ENCODE assay signal across 8 cellular contexts in genomic region chr10:119489572-119490326, GRCh38. TPM values are rescaled to one million over a fixed set of nuclear protein-coding genes. Genes with fewer than 3 reads are reported as not detected.
DNase-seq lines count a peak whose midpoint lies in the region; ATAC-seq and TF ChIP-seq lines count a peak whose summit lies in the region.

No MANE protein-coding gene starts in this region.

- H3K27ac ChIP-seq in C4-2B, result no peak overlapping the region
- peak overlapping the region in 12 of 21 experiments; percentile 23 to 77 (median 50) for H3K27ac ChIP-seq in skin epidermis

- H3K4me3 ChIP-seq in skin epidermis, result peak overlapping the region in 3 of 7 experiments; percentile 8 to 21 (median 12)

- intact Hi-C loops in left ventricle myocardium superior (cut with micrococcal nuclease), result loop anchor here (5.0 kb wide), 1 partner anchor 287 kb away; no protein-coding TSS in a partner anchor
- intact Hi-C loops in posterior vena cava (cut with DNase I), result no loop called here

- DNase-seq in RKO (ENCODE audit: low spot score) (peak; percentile 37), left ventricle myocardium superior (peak; percentile 65), posterior vena cava (ENCODE audit: low spot score) (no peak)
- peak in 3 of 4 experiments; percentile 25 to 57 (median 40) for DNase-seq in activated naive CD4-positive, alpha-beta T cell (lab: John Stamatoyannopoulos, UW)

- peak; percentile 94 for TF ChIP-seq CTCF in C4-2B (conservative IDR thresholded peaks at IDR 0.05)

- peak; percentile 63 for ATAC-seq in GM18873 (IDR thresholded peaks at IDR 0.05; ENCODE audit: low FRiP score, unreplicated experiment)
- ATAC-seq in HG03097 (IDR thresholded peaks at IDR 0.05; ENCODE audit: low FRiP score, unreplicated experiment), result peak; percentile 64
- ATAC-seq in left ventricle myocardium superior, result peak; percentile 79

RNA-seq across cellular contexts. Expression of gene RGS10, which starts 52.8 kb away (rescaled TPM):
- total RNA-seq in left ventricle myocardium superior (7.0 TPM), posterior vena cava (10 to 100 TPM; 13.5 to 21.0 TPM)
